In the genomic region with DNA sequence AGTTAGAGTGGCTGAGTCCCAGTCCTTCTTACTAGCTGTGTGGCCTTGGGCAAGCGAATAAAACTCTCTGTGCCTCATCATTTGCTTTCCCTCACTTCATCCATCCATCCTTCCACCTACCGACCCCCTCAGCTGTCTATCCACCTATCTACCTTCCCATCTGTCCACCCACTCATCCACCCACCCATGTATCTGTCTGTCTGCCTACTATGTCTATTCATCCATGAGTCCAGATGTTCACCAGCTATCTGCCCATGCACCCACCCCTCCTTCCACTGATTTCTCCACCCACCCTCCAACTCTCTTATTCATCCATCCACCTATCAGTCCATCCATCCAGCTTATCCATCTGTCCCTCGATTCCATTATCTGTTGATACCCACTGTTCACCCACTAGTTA, we compare ENCODE assay signal across 10 cellular contexts.
"Had no signal": no experiment of that assay in that cellular context is flagged by ENCODE, and none has a peak within 500 bp of the region (broad histone marks: within the 10 kb centered on the region; RNA-seq: fewer than 3 reads in every experiment).

No MANE protein-coding gene starts in this region.

- H3K9me3 Mint-ChIP-seq: HFFc6 had no signal

- H3K27ac Mint-ChIP-seq: GM23338, H9, HFFc6 had no signal

- H3K4me1 Mint-ChIP-seq: GM23338, H9 had no signal

- H3K4me2 ChIP-seq: GM23338 had no signal

- H3K27ac ChIP-seq: HL-60 had no signal

- DNase-seq: H9, HCEC 1CT, HFFc6, IMR-90, KBM-7 had no signal

- H3K4me3 Mint-ChIP-seq: GM23338, H9, HFFc6 had no signal

- FAIRE-seq: H1, H54, HepG2 had no signal

- H3K4me3 ChIP-seq: GM23338 had no signal

- ATAC-seq: GM23338, HepG2 had no signal

- H2AFZ ChIP-seq: GM23338 had no signal
